In genomic region chr12:116737774-116738657, GRCh38 we compare ENCODE assay signal across 8 cellular contexts. TPM values are rescaled to one million over a fixed set of nuclear protein-coding genes. Genes with fewer than 3 reads are reported as not detected.
DNase-seq lines count a peak whose midpoint lies in the region; ATAC-seq, FAIRE-seq and TF ChIP-seq lines count a peak whose summit lies in the region.

TSS of gene RNFT2 (plus strand) at chr12:116738315. CDS start at chr12:116740498, 2,183 bp downstream.
TSS of gene SPRING1 (minus strand) at chr12:116738069. CDS start at chr12:116737900, 169 bp downstream.

- peaks cover 19% of the 10 kb centered on the region for H3K79me1 ChIP-seq in H1 (ENCODE audit: low read depth, low read length)
- peaks cover 6% of the 10 kb centered on the region for H3K79me1 ChIP-seq in mesenchymal stem cell (replicated peaks; ENCODE audit: low read length, poor library complexity, severe bottlenecking)

- H3K27ac ChIP-seq in H1 (ENCODE audit: low read depth, low read length): 0 out of 2 replicates have a peak within 1 kb of the TSS, but pooled peaks have one; percentile 6
- no peak within 1 kb of the TSS for H3K27ac ChIP-seq in mesenchymal stem cell (ENCODE audit: low read length, poor library complexity, severe bottlenecking)

- no peak within 1 kb of the TSS for H3K14ac ChIP-seq in H1 (ENCODE audit: insufficient read length)
- H3K14ac ChIP-seq in mesenchymal stem cell (ENCODE audit: low read length in 2 of 2): peak within 1 kb of the TSS in 1 of 2 experiments; percentile 79

- peak in 1 of 3 experiments; percentile 28; a peak in 1 of 4 replicates for TF ChIP-seq CTCF in H1 (IDR thresholded peaks at IDR 0.05; ENCODE audit: control extremely low read depth in 1 of 3, insufficient read depth in 1 of 3, low read depth in 1 of 3, low read length in 3 of 3)

- TF ChIP-seq POLR2A in H1 (IDR thresholded peaks at IDR 0.05; ENCODE audit: control extremely low read depth in 1 of 2, low read depth in 2 of 2, low read length in 2 of 2): peak; percentile 46 to 69

- H2BK20ac ChIP-seq in H1 (ENCODE audit: low read length): no peak within 1 kb of the TSS

- WGBS in H1 (ENCODE audit: extremely low coverage in 1 of 2, insufficient coverage in 1 of 2, insufficient read length in 1 of 2, insufficient replicate concordance in 2 of 2, low coverage in 1 of 2, low lambda C conversion rate in 2 of 2, missing lambda C conversion rate in 1 of 2), 2 experiments: 1% methylated on average over 60 of the region's 80 CpGs; no CpG with 5 or more reads in 1 of the 2 experiments
- WGBS in mesenchymal stem cell: under 1% methylated on average over 77 of the region's 80 CpGs

- CTCF ChIA-PET in H1 (lab: Charles Lee; ENCODE audit: partially characterized antibody): interaction anchor here (0.6 to 0.7 kb wide), 2 partner anchors 198 to 782 kb away, joined by 3 read pairs; no protein-coding TSS in a partner anchor

- TF ChIP-seq EP300 in H1 (IDR thresholded peaks at IDR 0.05; ENCODE audit: borderline replicate concordance in 1 of 2, low read depth in 2 of 2, low read length in 2 of 2): peak in 1 of 2 experiments; percentile 54; a peak in 1 of 3 replicates

- H3K4me1 ChIP-seq in H1 (replicated peaks in 1 of 4; ENCODE audit: control insufficient read depth in 3 of 4, insufficient read depth in 4 of 4, low read length in 3 of 4) (peaks cover 0 to 5% (median 2%) of the 10 kb centered on the region in 4 experiments; a peak in 3 of 7 replicates), mesenchymal stem cell (ENCODE audit: control insufficient read depth, insufficient read depth, low read depth, low read length) (peaks cover 6% of the 10 kb centered on the region)

- H3K23me2 ChIP-seq in H1 (ENCODE audit: low read depth, low read length): peaks cover 10% of the 10 kb centered on the region; the same call in 1 of the 2 replicates

- H2AFZ ChIP-seq in H1 (ENCODE audit: low read length) (peak within 1 kb of the TSS; percentile 71; the same call in 1 of the 2 replicates), mesenchymal stem cell (ENCODE audit: low read depth, low read length) (peak within 1 kb of the TSS; percentile 78)

- TF ChIP-seq RAD21 in H1 (IDR thresholded peaks at IDR 0.05 in 1 of 2, conservative IDR thresholded peaks at IDR 0.05 in 1 of 2; ENCODE audit: low read depth in 2 of 2, low read length in 2 of 2): no peak

- H3K4me3 ChIP-seq in H1 (ENCODE audit: extremely low read depth in 1 of 4, insufficient read depth in 2 of 4, low read depth in 3 of 4, low read length in 4 of 4) (peak within 1 kb of the TSS; percentile 74 to 95 (median 84)), mesenchymal stem cell (ENCODE audit: insufficient read depth in 1 of 2, low read depth in 1 of 2, low read length in 2 of 2) (peak within 1 kb of the TSS; percentile 82 to 99)

- no peak within 1 kb of the TSS for H3K56ac ChIP-seq in H1 (replicated peaks; ENCODE audit: insufficient read length, low read depth, low read length)

- H3K27me3 ChIP-seq in H1 (replicated peaks in 1 of 4; ENCODE audit: control insufficient read depth in 3 of 4, extremely low read depth in 1 of 4, insufficient read depth in 3 of 4, low read length in 3 of 4) (no peaks in the 10 kb centered on the region), mesenchymal stem cell (ENCODE audit: control insufficient read depth in 1 of 2, insufficient read depth in 1 of 2, low read length in 2 of 2) (no peaks in the 10 kb centered on the region)

- peaks cover 3 to 38% of the 10 kb centered on the region in 2 experiments for H3K79me2 ChIP-seq in H1 (ENCODE audit: control insufficient read depth in 1 of 2, insufficient read depth in 2 of 2, low read length in 2 of 2)

- H3K4me2 ChIP-seq in H1 (ENCODE audit: insufficient read depth in 1 of 2, low read depth in 2 of 2, low read length in 2 of 2) (peak within 1 kb of the TSS; percentile 98), mesenchymal stem cell (ENCODE audit: low read length, poor library complexity, severe bottlenecking) (peak within 1 kb of the TSS; percentile 75)

- H2BK5ac ChIP-seq in H1 (ENCODE audit: low read depth, low read length) (peak within 1 kb of the TSS; percentile 54; the same call in 1 of the 2 replicates), mesenchymal stem cell (ENCODE audit: low read depth, low read length, poor library complexity, severe bottlenecking) (no peak within 1 kb of the TSS)

- H2BK120ac ChIP-seq in H1 (replicated peaks; ENCODE audit: low read depth, low read length) (no peak within 1 kb of the TSS), mesenchymal stem cell (ENCODE audit: low read depth, low read length) (peak within 1 kb of the TSS; percentile 11)

- H3K18ac ChIP-seq in H1 (ENCODE audit: extremely low read depth, low read length) (peak within 1 kb of the TSS; percentile 85; the same call in 1 of the 2 replicates), mesenchymal stem cell (ENCODE audit: low read depth in 1 of 2, low read length in 2 of 2) (peak within 1 kb of the TSS; percentile 55 to 88)

- peak; percentile 96 for ATAC-seq in GM19468 (IDR thresholded peaks at IDR 0.05; ENCODE audit: extremely low read depth, unreplicated experiment)

- peak; percentile 79 for FAIRE-seq in H1 (lab: Jason Lieb, UNC)

- H4K8ac ChIP-seq in H1 (ENCODE audit: extremely low read depth, insufficient read depth, low read length) (peak within 1 kb of the TSS; percentile 37; the same call in 1 of the 2 replicates), mesenchymal stem cell (ENCODE audit: low read length) (peak within 1 kb of the TSS; percentile 81)

- H2AK5ac ChIP-seq in H1 (ENCODE audit: low read depth, low read length) (peak within 1 kb of the TSS; percentile 94), mesenchymal stem cell (ENCODE audit: low read length, severe bottlenecking) (no peak within 1 kb of the TSS)

- peaks cover 3 to 9% of the 10 kb centered on the region in 2 experiments for H4K20me1 ChIP-seq in H1 (replicated peaks in 1 of 2; ENCODE audit: control insufficient read depth in 1 of 2, insufficient read depth in 2 of 2, low read length in 2 of 2)

- peak within 1 kb of the TSS; percentile 60 to 93 (median 64) for H3K9ac ChIP-seq in H1 (replicated peaks in 1 of 4; ENCODE audit: extremely low read depth in 1 of 4, low read depth in 3 of 4, low read length in 3 of 4)
- H3K9ac ChIP-seq in mesenchymal stem cell (ENCODE audit: low read length): peak within 1 kb of the TSS; percentile 95

- H3K36me3 ChIP-seq in H1 (ENCODE audit: control insufficient read depth in 2 of 4, insufficient read depth in 4 of 4, low read length in 3 of 4) (peaks cover 3 to 22% (median 16%) of the 10 kb centered on the region in 4 experiments; a peak in 6 of 8 replicates), mesenchymal stem cell (ENCODE audit: control insufficient read depth in 1 of 2, insufficient read depth in 2 of 2, low read depth in 1 of 2, low read length in 2 of 2) (peaks cover 4 to 15% of the 10 kb centered on the region in 2 experiments)

- 0 out of 2 replicates have a peak within 1 kb of the TSS, but pooled peaks have one; percentile 25 for H2BK15ac ChIP-seq in H1 (ENCODE audit: low read length)
- H2BK15ac ChIP-seq in mesenchymal stem cell (ENCODE audit: low read depth, poor library complexity, severe bottlenecking): peak within 1 kb of the TSS; percentile 74

- peak within 1 kb of the TSS; percentile 92; the same call in 1 of the 2 replicates for H2BK12ac ChIP-seq in H1 (ENCODE audit: low read depth, low read length)
- H2BK12ac ChIP-seq in mesenchymal stem cell (ENCODE audit: low read length in 2 of 2): peak within 1 kb of the TSS in 1 of 2 experiments; percentile 76

- no peak within 1 kb of the TSS for H4K91ac ChIP-seq in H1 (replicated peaks; ENCODE audit: insufficient read length, low read length)
- peak within 1 kb of the TSS; percentile 56 for H4K91ac ChIP-seq in mesenchymal stem cell (ENCODE audit: low read length)

- H3K4ac ChIP-seq in H1 (replicated peaks; ENCODE audit: insufficient read length, low read depth, low read length): no peak within 1 kb of the TSS
- H3K4ac ChIP-seq in mesenchymal stem cell (ENCODE audit: low read depth in 1 of 2, low read length in 2 of 2): peak within 1 kb of the TSS; percentile 53 to 71

- DNase-seq in COLO829 (ENCODE audit: low spot score) (peak; percentile 99), HS-5 (ENCODE audit: low read depth) (peak; percentile 94), H1 (ENCODE audit: low read depth in 1 of 2, low spot score in 2 of 2) (peak; percentile 97), mesenchymal stem cell (peak; percentile 99)
- DNase-seq in NK-92 treated with Interleukin-12 subunit alpha and Interleukin-12 subunit beta, amount 100 ng/mL, for 24 hours (lab: John Stamatoyannopoulos, UW): peak; percentile 96
- peak; percentile 95 to 98 for DNase-seq in activated CD8-positive, alpha-beta memory T cell treated with anti-CD3 and anti-CD28 coated beads for 4 hours (ENCODE audit: low read depth in 2 of 2)
- DNase-seq in stimulated activated CD8-positive, alpha-beta memory T cell treated with anti-CD3 and anti-CD28 coated beads, Interleukin-12 subunit alpha, Interleukin-12 subunit beta, amount 100 ng/mL, for 4 hours (ENCODE audit: low read depth): peak; percentile 98

- peak within 1 kb of the TSS; percentile 31 for H4K5ac ChIP-seq in H1 (ENCODE audit: insufficient read length, low read depth, low read length)

- H3K9me3 ChIP-seq in H1 (ENCODE audit: insufficient read depth in 2 of 2, low read depth in 1 of 2, low read length in 1 of 2) (no peaks in the 10 kb centered on the region), mesenchymal stem cell (ENCODE audit: control insufficient read depth, low read length) (no peaks in the 10 kb centered on the region)

- POLR2A ChIA-PET in H1 (lab: Charles Lee; ENCODE audit: partially characterized antibody): interaction anchor here (0.7 to 1.0 kb wide), 4 partner anchors 9 to 160 kb away, joined by 3 to 4 read pairs (median 4); no protein-coding TSS in a partner anchor

- H3K23ac ChIP-seq in H1 (ENCODE audit: insufficient read length) (no peak within 1 kb of the TSS), mesenchymal stem cell (ENCODE audit: low read length in 2 of 2) (no peak within 1 kb of the TSS)

RNA-seq across cellular contexts. Expression of gene RNFT2, which starts in this region (rescaled TPM):
- 32.0 and 33.1 TPM in 2 replicates for total RNA-seq in H1 (2021; fragmentation: NEBNext Ultra II Directional; extraction: Animal tissue kit (Norgen Biotek cat#: 25700))
- 12.7 and 14.2 TPM in 2 replicates for polyA plus RNA-seq in H1 (2011; rRNA removed)
- 11.8 TPM for polyA plus RNA-seq in H1 (2011; cell fraction: cytosol; rRNA removed)
- polyA plus RNA-seq in H1 (2011; cell fraction: nucleus; rRNA removed): 19.3 TPM
- polyA plus RNA-seq in H1 (2012, experiment 1 of 2): 12.0 to 17.0 TPM (median 16.3 TPM) in 4 replicates
- polyA plus RNA-seq in H1 (2012, experiment 2 of 2): 9.3 TPM
- 20.4 TPM for polyA plus RNA-seq in H1 (2013, experiment 1 of 2)
- 23.9 TPM for polyA plus RNA-seq in H1 (2013, experiment 2 of 2)
- 43.1 and 51.7 TPM in 2 replicates for polyA minus RNA-seq in H1 (2011; rRNA and poly(A)+ RNA removed)
- polyA minus RNA-seq in H1 (2011; cell fraction: cytosol; rRNA and poly(A)+ RNA removed): 20.1 TPM
- 31.8 TPM for polyA minus RNA-seq in H1 (2011; cell fraction: nucleus; rRNA and poly(A)+ RNA removed)
- polyA plus RNA-seq in mesenchymal stem cell (2013, experiment 1 of 2): 1.2 TPM
- polyA plus RNA-seq in mesenchymal stem cell (2013, experiment 2 of 2): 1.1 TPM

RNA-seq across cellular contexts. Expression of gene SPRING1, which starts in this region (rescaled TPM):
- total RNA-seq in H1 (2021; fragmentation: NEBNext Ultra II Directional; extraction: Animal tissue kit (Norgen Biotek cat#: 25700)): 46.5 and 50.2 TPM in 2 replicates
- polyA plus RNA-seq in H1 (2011; rRNA removed): 14.3 and 17.2 TPM in 2 replicates
- polyA plus RNA-seq in H1 (2011; cell fraction: cytosol; rRNA removed): 18.3 TPM
- 14.6 TPM for polyA plus RNA-seq in H1 (2011; cell fraction: nucleus; rRNA removed)
- polyA plus RNA-seq in H1 (2012, experiment 1 of 2): 18.5 to 23.3 TPM (median 20.4 TPM) in 4 replicates
- polyA plus RNA-seq in H1 (2012, experiment 2 of 2): 8.8 TPM
- 16.6 TPM for polyA plus RNA-seq in H1 (2013, experiment 1 of 2)
- polyA plus RNA-seq in H1 (2013, experiment 2 of 2): 19.0 TPM
- 25.6 and 31.6 TPM in 2 replicates for polyA minus RNA-seq in H1 (2011; rRNA and poly(A)+ RNA removed)
- 25.5 TPM for polyA minus RNA-seq in H1 (2011; cell fraction: cytosol; rRNA and poly(A)+ RNA removed)
- 11.8 TPM for polyA minus RNA-seq in H1 (2011; cell fraction: nucleus; rRNA and poly(A)+ RNA removed)
- polyA plus RNA-seq in mesenchymal stem cell (2013, experiment 1 of 2): 24.9 TPM
- 25.8 TPM for polyA plus RNA-seq in mesenchymal stem cell (2013, experiment 2 of 2)
